ENCODE assay signal across 1 cellular context in the genomic region with DNA sequence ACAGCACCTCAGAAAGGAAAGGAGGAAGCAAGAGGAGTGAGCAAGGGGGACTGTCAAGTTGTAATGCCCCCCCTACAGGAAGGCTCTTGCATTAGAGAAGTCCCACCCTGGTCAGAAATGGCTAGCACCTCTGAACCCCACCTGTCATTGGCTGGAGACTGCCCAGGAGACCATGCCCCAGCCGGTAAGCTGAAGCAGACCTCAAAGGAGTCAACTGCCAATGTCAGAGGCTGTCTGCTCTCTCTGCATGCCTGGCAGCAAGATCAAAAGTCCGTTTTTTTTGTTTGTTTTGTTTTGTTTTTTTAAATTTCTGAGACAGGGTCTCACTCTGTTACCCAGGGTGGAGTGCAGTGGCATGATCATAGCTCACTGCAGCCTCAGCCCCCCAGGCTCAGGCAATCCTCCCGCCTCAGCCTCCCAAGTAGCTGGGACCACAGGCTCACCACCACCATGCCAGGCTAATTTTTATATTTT.
TF ChIP-seq lines count a peak whose summit lies in the region.

No MANE protein-coding gene starts in this region.

TF ChIP-seq in IMR-90, 13 proteins besides CTCF, POLR2A, EP300 and RAD21 (continued from another document):
- TF ChIP-seq RFX5 (IDR thresholded peaks at IDR 0.05; ENCODE audit: low read depth, low read length) (no peak), MXI1 (IDR thresholded peaks at IDR 0.05; ENCODE audit: borderline replicate concordance, low read depth, low read length) (no peak), SMC3 (IDR thresholded peaks at IDR 0.05; ENCODE audit: low read depth, low read length) (no peak), MAFK (IDR thresholded peaks at IDR 0.05; ENCODE audit: low read depth, low read length) (no peak)
- TF ChIP-seq, protein P1, sequence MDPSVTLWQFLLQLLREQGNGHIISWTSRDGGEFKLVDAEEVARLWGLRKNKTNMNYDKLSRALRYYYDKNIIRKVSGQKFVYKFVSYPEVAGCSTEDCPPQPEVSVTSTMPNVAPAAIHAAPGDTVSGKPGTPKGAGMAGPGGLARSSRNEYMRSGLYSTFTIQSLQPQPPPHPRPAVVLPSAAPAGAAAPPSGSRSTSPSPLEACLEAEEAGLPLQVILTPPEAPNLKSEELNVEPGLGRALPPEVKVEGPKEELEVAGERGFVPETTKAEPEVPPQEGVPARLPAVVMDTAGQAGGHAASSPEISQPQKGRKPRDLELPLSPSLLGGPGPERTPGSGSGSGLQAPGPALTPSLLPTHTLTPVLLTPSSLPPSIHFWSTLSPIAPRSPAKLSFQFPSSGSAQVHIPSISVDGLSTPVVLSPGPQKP (IDR thresholded peaks at IDR 0.05; ENCODE audit: borderline replicate concordance, low read depth, low read length) = no peak
